Comparison of ENCODE assay signal across 23 cellular contexts in genomic region chr2:111685342-111685741, GRCh38.
DNase-seq lines count a peak whose midpoint lies in the region; ATAC-seq and TF ChIP-seq lines count a peak whose summit lies in the region.
"Had no signal": no experiment of that assay in that cellular context is flagged by ENCODE, and none has a peak within 500 bp of the region (broad histone marks: within the 10 kb centered on the region; RNA-seq: fewer than 3 reads in every experiment).

No MANE protein-coding gene starts in this region.

- DNase-seq in adipocyte (ENCODE audit: low read depth) = peak; percentile 57
- DNase-seq in left colon = no peak
- no peak for DNase-seq in sciatic nerve (ENCODE audit: low spot score)
- no peak for DNase-seq in activated CD4-positive, alpha-beta T cell treated with anti-CD3 and anti-CD28 coated beads for 48 hours
- DNase-seq in activated CD4-positive, alpha-beta T cell treated with anti-CD3 and anti-CD28 coated beads for 4 hours = no peak
- DNase-seq: C1 segment of cervical spinal cord; CD8-positive, alpha-beta T cell; Karpas-422; NCI-H1092 treated with DMSO at 0.1 percent for 48 hours; NCI-H1436 treated with DMSO at 0.1 percent for 48 hours; NCI-H187 treated with DMSO at 0.1 percent for 48 hours; NCI-H2171 treated with DMSO at 0.1 percent for 48 hours; NCI-H524 treated with DMSO at 0.1 percent for 48 hours; NCI-H774; NK-92 treated with Interleukin-12 subunit alpha and Interleukin-12 subunit beta, amount 100 ng/mL, for 24 hours; PC-3; Right ventricle myocardium superior had no signal

- H3K4me2 ChIP-seq in KMS-11 = peak overlapping the region; percentile 36; the same call in 1 of the 2 replicates
- H3K4me2 ChIP-seq: A549 had no signal

- intact Hi-C loops in left colon (cut with DNase I, micrococcal nuclease) (no loop called here), sciatic nerve (cut with DNase I) (no loop called here)

- H3K9ac ChIP-seq in KMS-11 (no peak overlapping the region), adipocyte (ENCODE audit: low read length) (no peak overlapping the region)

- H3K36me3 ChIP-seq in KMS-11 (ENCODE audit: insufficient read depth) = no peaks in the 10 kb centered on the region
- H3K36me3 ChIP-seq in adipocyte (ENCODE audit: control insufficient read depth, insufficient read depth, low read length, severe bottlenecking) = no peaks in the 10 kb centered on the region
- H3K36me3 ChIP-seq: SJSA1 had no signal

- no peaks in the 10 kb centered on the region for H3K9me3 ChIP-seq in adipocyte (ENCODE audit: control insufficient read depth, low read length)
- H3K9me3 ChIP-seq: A549, Caco-2, SJSA1 had no signal

- no peaks in the 10 kb centered on the region for H3K79me2 ChIP-seq in KMS-11 (ENCODE audit: insufficient read depth, low read depth)

- H3K4me3 ChIP-seq in KMS-11 (IDR thresholded peaks at IDR 0.05; ENCODE audit: insufficient read depth, low read depth, low read length) = no peak overlapping the region
- H3K4me3 ChIP-seq in adipocyte (ENCODE audit: low read length) = no peak overlapping the region
- H3K4me3 ChIP-seq: A549, SJSA1 had no signal

- H2AFZ ChIP-seq in KMS-11 (ENCODE audit: low read depth) = no peak overlapping the region

- no peaks in the 10 kb centered on the region for H4K20me1 ChIP-seq in KMS-11 (ENCODE audit: insufficient read depth)

- H3K4me1 ChIP-seq in KMS-11 (ENCODE audit: low read depth, poor library complexity, severe bottlenecking) = peaks cover 21% of the 10 kb centered on the region
- peaks cover 10% of the 10 kb centered on the region for H3K4me1 ChIP-seq in adipocyte (ENCODE audit: control insufficient read depth, insufficient read depth, low read length)
- H3K4me1 ChIP-seq: A549, SJSA1 had no signal

- H3K27me3 ChIP-seq in KMS-11 (ENCODE audit: insufficient read depth, low read depth) (no peaks in the 10 kb centered on the region), adipocyte (replicated peaks; ENCODE audit: control insufficient read depth, insufficient read depth, low read length) (peaks cover 5% of the 10 kb centered on the region)
- H3K27me3 ChIP-seq: SJSA1 had no signal

- no peak for TF ChIP-seq CTCF in KMS-11 (conservative IDR thresholded peaks at IDR 0.05; ENCODE audit: low read depth, low read length)

- H3K27ac ChIP-seq in KMS-11 = peak overlapping the region; percentile 39; the same call in 1 of the 2 replicates
- H3K27ac ChIP-seq: A549, HL-60, SJSA1 had no signal

- ATAC-seq in left colon (peak; percentile 86), sciatic nerve (peak; percentile 59), GM18870 (IDR thresholded peaks at IDR 0.05; ENCODE audit: unreplicated experiment) (no peak)
- ATAC-seq: A549; CD8-positive, alpha-beta T cell; PC-3 had no signal
